Comparison of ENCODE assay signal across 20 cellular contexts in genomic region chr10:123807444-123808035, GRCh38.
A peak's percentile ranks its signal among the peaks of the same experiment; 100 is the strongest.
DNase-seq lines count a peak whose midpoint lies in the region; ATAC-seq lines count a peak whose summit lies in the region.
"Had no signal": no experiment of that assay in that cellular context is flagged by ENCODE, and none has a peak within 500 bp of the region (broad histone marks: within the 10 kb centered on the region; RNA-seq: fewer than 3 reads in every experiment).

No MANE protein-coding gene starts in this region.

- H3K9ac ChIP-seq in stomach smooth muscle (ENCODE audit: low read length in 2 of 2): no peak overlapping the region

- no peaks in the 10 kb centered on the region for H3K27me3 ChIP-seq in stomach smooth muscle (ENCODE audit: control insufficient read depth in 1 of 2, insufficient read depth in 2 of 2, low read length in 2 of 2)
- H3K27me3 ChIP-seq: right atrium auricular region, suprapubic skin had no signal

- H3K9me3 ChIP-seq in stomach smooth muscle (ENCODE audit: control insufficient read depth in 2 of 2, low read length in 2 of 2): no peaks in the 10 kb centered on the region
- H3K9me3 ChIP-seq: right atrium auricular region, suprapubic skin had no signal

- peak; percentile 91 for ATAC-seq in left colon
- ATAC-seq in GM21576 (IDR thresholded peaks at IDR 0.05; ENCODE audit: unreplicated experiment): no peak
- ATAC-seq: K562 had no signal

- intact Hi-C loops in left colon (cut with DNase I, micrococcal nuclease): no loop called here

- no peaks in the 10 kb centered on the region for H3K36me3 ChIP-seq in stomach smooth muscle (ENCODE audit: control insufficient read depth in 2 of 2, insufficient read depth in 2 of 2, low read length in 2 of 2)
- H3K36me3 ChIP-seq: right atrium auricular region, suprapubic skin had no signal

- H3K27ac ChIP-seq in epithelial cell of prostate (peak overlapping the region; percentile 64), stomach smooth muscle (ENCODE audit: low read length) (peak overlapping the region; percentile 33)
- H3K27ac ChIP-seq: PC-9, right atrium auricular region, suprapubic skin had no signal

- H3K4me3 ChIP-seq in stomach smooth muscle (ENCODE audit: low read length in 2 of 2): no peak overlapping the region
- H3K4me3 ChIP-seq: K562, PC-9, right atrium auricular region, suprapubic skin had no signal

- in situ Hi-C loops in SK-MEL-5 (cut with HindIII; ENCODE audit: low pct_unique_long_range_greater_than_20kb, low sequenced_read_pairs): no loop called here

- H3K4me1 ChIP-seq in stomach smooth muscle (ENCODE audit: control insufficient read depth, insufficient read depth, low read length): peaks cover 16% of the 10 kb centered on the region
- H3K4me1 ChIP-seq: right atrium auricular region, suprapubic skin had no signal

- DNase-seq in SK-MEL-5 (ENCODE audit: low read depth, low spot score) (peak; percentile 80), epithelial cell of prostate (ENCODE audit: low read depth, low spot score) (peak; percentile 22), left colon (no peak), hypothalamus (lab: John Stamatoyannopoulos, UW) (no peak), SIG-M5 treated with dmso at 0.1 percent for 504 hours (lab: John Stamatoyannopoulos, UW; ENCODE audit: unreplicated experiment) (no peak), NCI-H1417 (lab: John Stamatoyannopoulos, UW) (no peak)
- DNase-seq: activated CD4-positive, alpha-beta T cell treated with anti-CD3 and anti-CD28 coated beads, Interleukin-2, amount 10 ng/mL, durations not matched to agents 24 days and 14 days; activated naive CD8-positive, alpha-beta T cell treated with anti-CD3 and anti-CD28 coated beads, Interleukin-2, amount 10 ng/mL, durations not matched to agents 7 days and 5 days; CD4-positive, CD25-positive, alpha-beta regulatory T cell; NCI-H1694; NCI-H2227 treated with DMSO at 0.1 percent for 48 hours; PC-9; SIG-M5; stimulated activated CD4-positive, alpha-beta T cell treated with anti-CD3 and anti-CD28 coated beads, Interleukin-15, amount 100 ng/mL, for 24 hours; T-helper 1 cell had no signal

Comparison
In these comparisons a context has a peak if more than half of its experiments do, and no peak if none do; other contexts are left out.
1. DNase-seq: peak in SK-MEL-5 (single experiment) and epithelial cell of prostate (single experiment); none in left colon (0 of 2), hypothalamus (0 of 51), SIG-M5 treated with dmso at 0.1 percent for 504 hours (single experiment) and NCI-H1417 (0 of 3).